In genomic region chr19:53951436-53951835, GRCh38 we compare ENCODE assay signal across 18 cellular contexts. TPM values are rescaled to one million over a fixed set of nuclear protein-coding genes. Genes with fewer than 3 reads are reported as not detected.
DNase-seq lines count a peak whose midpoint lies in the region; ATAC-seq, FAIRE-seq and TF ChIP-seq lines count a peak whose summit lies in the region.
"Had no signal": no experiment of that assay in that cellular context is flagged by ENCODE, and none has a peak within 500 bp of the region (broad histone marks: within the 10 kb centered on the region; RNA-seq: fewer than 3 reads in every experiment).

No MANE protein-coding gene starts in this region.

- H3K14ac ChIP-seq in H1 (ENCODE audit: insufficient read length), result no peak overlapping the region

- H2AFZ ChIP-seq in OCI-LY7 (ENCODE audit: low read length) (no peak overlapping the region), H1 (ENCODE audit: low read length) (no peak overlapping the region), hepatocyte (no peak overlapping the region)

- BruUV-seq in OCI-LY7 (replicated peaks; lab: Mats Ljungman, UMichigan), result no TSS peak

- H2BK20ac ChIP-seq in H1 (ENCODE audit: low read length), result peak overlapping the region; percentile 72; the same call in 1 of the 2 replicates

- no peak for TF ChIP-seq EP300 in H1 (IDR thresholded peaks at IDR 0.05; ENCODE audit: borderline replicate concordance in 1 of 2, low read depth in 2 of 2, low read length in 2 of 2)

- H3K56ac ChIP-seq in H1 (replicated peaks; ENCODE audit: insufficient read length, low read depth, low read length), result no peak overlapping the region

- no peak for TF ChIP-seq POLR2A in H1 (IDR thresholded peaks at IDR 0.05; ENCODE audit: control extremely low read depth in 1 of 2, low read depth in 2 of 2, low read length in 2 of 2)

- H3K18ac ChIP-seq in H1 (ENCODE audit: extremely low read depth, low read length), result no peak overlapping the region

- H3K79me1 ChIP-seq in H1 (ENCODE audit: low read depth, low read length), result no peaks in the 10 kb centered on the region

- H3K36me3 ChIP-seq in BLaER1 treated with 17β-estradiol and CSF1 and Interleukin-3, amounts not matched to agents 10 nM and 100 nM, result no peaks in the 10 kb centered on the region
- H3K36me3 ChIP-seq in OCI-LY7 (ENCODE audit: insufficient read depth, low read length), result no peaks in the 10 kb centered on the region
- no peaks in the 10 kb centered on the region; a peak in 1 of 8 replicates for H3K36me3 ChIP-seq in H1 (ENCODE audit: control insufficient read depth in 2 of 4, insufficient read depth in 4 of 4, low read length in 3 of 4)
- no peaks in the 10 kb centered on the region for H3K36me3 ChIP-seq in hepatocyte (replicated peaks; ENCODE audit: insufficient read depth, low read depth)
- H3K36me3 ChIP-seq: BE2C had no signal

- peaks cover 15 to 28% (median 24%) of the 10 kb centered on the region in 10 experiments for H3K4me1 ChIP-seq in BLaER1 treated with 17β-estradiol and CSF1 and Interleukin-3, amounts not matched to agents 10 nM and 100 nM
- H3K4me1 ChIP-seq in OCI-LY7 (ENCODE audit: insufficient read depth, low read length, poor library complexity, severe bottlenecking), result no peaks in the 10 kb centered on the region
- H3K4me1 ChIP-seq in H1 (replicated peaks in 1 of 4; ENCODE audit: control insufficient read depth in 3 of 4, insufficient read depth in 4 of 4, low read length in 3 of 4), result peaks cover 0 to 7% (median 2%) of the 10 kb centered on the region in 4 experiments; a peak in 3 of 7 replicates
- H3K4me1 ChIP-seq in hepatocyte (ENCODE audit: insufficient read depth), result no peaks in the 10 kb centered on the region
- H3K4me1 ChIP-seq: BE2C had no signal

- CTCF ChIA-PET in OCI-LY7 (lab: Charles Lee; ENCODE audit: unreplicated experiment), result no interaction called here
- CTCF ChIA-PET in H1 (lab: Charles Lee; ENCODE audit: partially characterized antibody), result interaction anchor here (1.0 to 3.2 kb wide), 8 partner anchors 10 to 160 kb away, joined by 3 to 14 read pairs (median 6); no protein-coding TSS in a partner anchor

- 81% methylated on average over 11 of the region's 11 CpGs; no CpG with 5 or more reads in 1 of the 2 experiments for WGBS in H1 (ENCODE audit: extremely low coverage in 1 of 2, insufficient coverage in 1 of 2, insufficient read length in 1 of 2, insufficient replicate concordance in 2 of 2, low coverage in 1 of 2, low lambda C conversion rate in 2 of 2, missing lambda C conversion rate in 1 of 2), 2 experiments
- WGBS in hepatocyte (ENCODE audit: low lambda C conversion rate, missing lambda C conversion rate), result 74% methylated on average over 11 of the region's 11 CpGs

- no peak for TF ChIP-seq CTCF in OCI-LY7 (conservative IDR thresholded peaks at IDR 0.05; ENCODE audit: low read length)
- TF ChIP-seq CTCF in H1 (IDR thresholded peaks at IDR 0.05; ENCODE audit: control extremely low read depth in 1 of 3, insufficient read depth in 1 of 3, low read depth in 1 of 3, low read length in 3 of 3), result no peak
- no peak for TF ChIP-seq CTCF in hepatocyte (IDR thresholded peaks at IDR 0.05; ENCODE audit: poor library complexity)

- H2BK5ac ChIP-seq in H1 (ENCODE audit: low read depth, low read length), result no peak overlapping the region

- no peak for TF ChIP-seq RAD21 in H1 (IDR thresholded peaks at IDR 0.05 in 1 of 2, conservative IDR thresholded peaks at IDR 0.05 in 1 of 2; ENCODE audit: low read depth in 2 of 2, low read length in 2 of 2)

- H2BK15ac ChIP-seq in H1 (ENCODE audit: low read length), result peak overlapping the region; percentile 3; the same call in 1 of the 2 replicates

- H2BK12ac ChIP-seq in H1 (ENCODE audit: low read depth, low read length), result peak overlapping the region; percentile 46; the same call in 1 of the 2 replicates

- DNase-seq in A172 (ENCODE audit: low spot score) (peak; percentile 28), OCI-LY7 (ENCODE audit: low spot score) (peak; percentile 22), H1 (ENCODE audit: low read depth in 1 of 2, low spot score in 2 of 2) (no peak), hepatocyte (ENCODE audit: low spot score) (no peak)
- DNase-seq: BE2C, DMS53, KG1 had no signal

- FAIRE-seq in H1 (lab: Jason Lieb, UNC), result no peak
- FAIRE-seq: A204.1, GM12878, GM18507 had no signal

- H3K9me3 ChIP-seq in BLaER1 treated with 17β-estradiol and CSF1 and Interleukin-3, amounts not matched to agents 10 nM and 100 nM (replicated peaks in 1 of 11), result no peaks in the 10 kb centered on the region; a peak in 1 of 22 replicates
- H3K9me3 ChIP-seq in OCI-LY7 (ENCODE audit: low read length) (no peaks in the 10 kb centered on the region), H1 (ENCODE audit: insufficient read depth in 2 of 2, low read depth in 1 of 2, low read length in 1 of 2) (no peaks in the 10 kb centered on the region), hepatocyte (ENCODE audit: low read depth) (no peaks in the 10 kb centered on the region)
- H3K9me3 ChIP-seq: BE2C had no signal

- H4K91ac ChIP-seq in H1 (replicated peaks; ENCODE audit: insufficient read length, low read length), result no peak overlapping the region

- no peak overlapping the region for H2BK120ac ChIP-seq in H1 (replicated peaks; ENCODE audit: low read depth, low read length)

- H3K4me2 ChIP-seq in BLaER1 treated with 17β-estradiol and CSF1 and Interleukin-3, amounts not matched to agents 10 nM and 100 nM, result peak overlapping the region; percentile 53 to 74 (median 66)
- H3K4me2 ChIP-seq in OCI-LY7 (ENCODE audit: low read length), result peak overlapping the region; percentile 23; the same call in 1 of the 2 replicates
- no peak overlapping the region for H3K4me2 ChIP-seq in H1 (ENCODE audit: insufficient read depth in 1 of 2, low read depth in 2 of 2, low read length in 2 of 2)
- H3K4me2 ChIP-seq in hepatocyte, result no peak overlapping the region

- H3K23me2 ChIP-seq in H1 (ENCODE audit: low read depth, low read length), result no peaks in the 10 kb centered on the region

- H3K79me2 ChIP-seq in OCI-LY7 (ENCODE audit: insufficient read depth, low read depth, low read length) (no peaks in the 10 kb centered on the region), H1 (ENCODE audit: control insufficient read depth in 1 of 2, insufficient read depth in 2 of 2, low read length in 2 of 2) (no peaks in the 10 kb centered on the region), hepatocyte (no peaks in the 10 kb centered on the region)

- peaks cover 0 to 8% (median 6%) of the 10 kb centered on the region in 11 experiments; a peak in 16 of 22 replicates for H3K27me3 ChIP-seq in BLaER1 treated with 17β-estradiol and CSF1 and Interleukin-3, amounts not matched to agents 10 nM and 100 nM
- H3K27me3 ChIP-seq in H1 (replicated peaks in 1 of 4; ENCODE audit: control insufficient read depth in 3 of 4, extremely low read depth in 1 of 4, insufficient read depth in 3 of 4, low read length in 3 of 4) (no peaks in the 10 kb centered on the region), hepatocyte (peaks cover 20% of the 10 kb centered on the region)

- H4K5ac ChIP-seq in H1 (ENCODE audit: insufficient read length, low read depth, low read length), result no peak overlapping the region

- POLR2A ChIA-PET in OCI-LY7 (lab: Charles Lee) (no interaction called here), H1 (lab: Charles Lee; ENCODE audit: partially characterized antibody) (interaction anchor here (0.9 to 2.5 kb wide), 9 partner anchors 9 to 83 kb away, joined by 3 to 14 read pairs (median 3); no protein-coding TSS in a partner anchor)

- no peak overlapping the region for H3K4ac ChIP-seq in H1 (replicated peaks; ENCODE audit: insufficient read length, low read depth, low read length)

- ATAC-seq in GM19324 (IDR thresholded peaks at IDR 0.05; ENCODE audit: low FRiP score, unreplicated experiment), result no peak
- no peak for ATAC-seq in HG03565 (IDR thresholded peaks at IDR 0.05; ENCODE audit: unreplicated experiment)
- ATAC-seq in GM21390 (IDR thresholded peaks at IDR 0.05; ENCODE audit: unreplicated experiment), result no peak
- ATAC-seq: GM12878, HCT116 had no signal

- H4K20me1 ChIP-seq in BLaER1 treated with 17β-estradiol and CSF1 and Interleukin-3, amounts not matched to agents 10 nM and 100 nM, result no peaks in the 10 kb centered on the region
- no peaks in the 10 kb centered on the region for H4K20me1 ChIP-seq in OCI-LY7 (ENCODE audit: insufficient read depth, low read length)
- no peaks in the 10 kb centered on the region for H4K20me1 ChIP-seq in H1 (replicated peaks in 1 of 2; ENCODE audit: control insufficient read depth in 1 of 2, insufficient read depth in 2 of 2, low read length in 2 of 2)
- H4K20me1 ChIP-seq in hepatocyte (ENCODE audit: insufficient read depth, poor library complexity, severe bottlenecking), result no peaks in the 10 kb centered on the region

- H3K27ac ChIP-seq in BLaER1 treated with 17β-estradiol and CSF1 and Interleukin-3, amounts not matched to agents 10 nM and 100 nM, result peak overlapping the region in 9 of 11 experiments; percentile 41 to 72 (median 61); a peak in 17 of 22 replicates
- no peak overlapping the region for H3K27ac ChIP-seq in OCI-LY7 (ENCODE audit: low read depth, low read length, poor library complexity, severe bottlenecking)
- no peak overlapping the region for H3K27ac ChIP-seq in H1 (ENCODE audit: low read depth, low read length)
- no peak overlapping the region for H3K27ac ChIP-seq in hepatocyte

- H4K8ac ChIP-seq in H1 (ENCODE audit: extremely low read depth, insufficient read depth, low read length), result no peak overlapping the region

- H3K23ac ChIP-seq in H1 (ENCODE audit: insufficient read length), result no peak overlapping the region

- intact Hi-C loops in OCI-LY7 (cut with micrococcal nuclease; ENCODE audit: unreplicated experiment), result no loop called here

- H3K9ac ChIP-seq in BLaER1 treated with 17β-estradiol and CSF1 and Interleukin-3, amounts not matched to agents 10 nM and 100 nM, result peak overlapping the region in 7 of 11 experiments; percentile 10 to 51 (median 29); a peak in 10 of 22 replicates
- no peak overlapping the region for H3K9ac ChIP-seq in H1 (replicated peaks in 1 of 4; ENCODE audit: extremely low read depth in 1 of 4, low read depth in 3 of 4, low read length in 3 of 4)

- H3K4me3 ChIP-seq in BLaER1 treated with 17β-estradiol and CSF1 and Interleukin-3, amounts not matched to agents 10 nM and 100 nM, result no peak overlapping the region
- H3K4me3 ChIP-seq in OCI-LY7 (ENCODE audit: low read depth, low read length, poor library complexity, severe bottlenecking) (no peak overlapping the region), H1 (ENCODE audit: extremely low read depth in 1 of 4, insufficient read depth in 2 of 4, low read depth in 3 of 4, low read length in 4 of 4) (no peak overlapping the region), hepatocyte (no peak overlapping the region)
- H3K4me3 ChIP-seq: GM12878 had no signal

- H2AK5ac ChIP-seq in H1 (ENCODE audit: low read depth, low read length), result peak overlapping the region; percentile 97; the same call in 1 of the 2 replicates

- H3K9me2 ChIP-seq in OCI-LY7 (ENCODE audit: insufficient read depth, low read length) (no peaks in the 10 kb centered on the region), hepatocyte (replicated peaks; ENCODE audit: insufficient read depth) (no peaks in the 10 kb centered on the region)

RNA-seq across cellular contexts. Expression of gene CACNG8, which starts 11.3 kb away (rescaled TPM):
- 0.43 and 0.72 TPM in 2 replicates for total RNA-seq in A172 (2014; rRNA removed; shearing (Covaris generic))
- not detected in 2 replicates for total RNA-seq in OCI-LY7 (2014; rRNA removed; shearing (Covaris generic))
- total RNA-seq in OCI-LY7 (2022) (not detected in 2 replicates), hepatocyte (0.13 TPM in 1 of 2 replicates, not detected in the other)
- 4.5 and 5.7 TPM in 2 replicates for total RNA-seq in H1 (2021; fragmentation: NEBNext Ultra II Directional; extraction: Animal tissue kit (Norgen Biotek cat#: 25700))
- polyA plus RNA-seq in H1 (2011; rRNA removed) (0.41 and 0.93 TPM in 2 replicates), hepatocyte (0.06 TPM in 1 of 2 replicates, not detected in the other)
- 1.3 TPM for polyA plus RNA-seq in H1 (2011; cell fraction: cytosol; rRNA removed)
- 3.4 TPM for polyA plus RNA-seq in H1 (2011; cell fraction: nucleus; rRNA removed)
- 5.8 to 6.6 TPM (median 6.1 TPM) in 4 replicates for polyA plus RNA-seq in H1 (2012, experiment 1 of 2)
- polyA plus RNA-seq in H1 (2012, experiment 2 of 2), result 0.62 TPM
- 3.2 TPM for polyA plus RNA-seq in H1 (2013, experiment 1 of 2)
- polyA plus RNA-seq in H1 (2013, experiment 2 of 2), result 2.6 TPM
- polyA minus RNA-seq in H1 (2011; rRNA and poly(A)+ RNA removed), result 0.61 and 0.79 TPM in 2 replicates
- polyA minus RNA-seq in H1 (2011; cell fraction: cytosol; rRNA and poly(A)+ RNA removed), result 2.9 TPM
- polyA minus RNA-seq in H1 (2011; cell fraction: nucleus; rRNA and poly(A)+ RNA removed), result 2.9 TPM
- total RNA-seq: GM12878 had no signal
- polyA plus RNA-seq: GM12878, IgD-negative memory B cell had no signal

RNA-seq across cellular contexts. Expression of gene CACNG6, which starts 40.0 kb away (rescaled TPM):
- 6.3 and 7.5 TPM in 2 replicates for total RNA-seq in A172 (2014; rRNA removed; shearing (Covaris generic))
- 4.9 and 5.9 TPM in 2 replicates for total RNA-seq in OCI-LY7 (2014; rRNA removed; shearing (Covaris generic))
- 1.2 and 1.8 TPM in 2 replicates for total RNA-seq in OCI-LY7 (2022)
- 1.2 and 1.4 TPM in 2 replicates for total RNA-seq in H1 (2021; fragmentation: NEBNext Ultra II Directional; extraction: Animal tissue kit (Norgen Biotek cat#: 25700))
- 1.6 and 2.9 TPM in 2 replicates for polyA plus RNA-seq in H1 (2011; rRNA removed)
- polyA plus RNA-seq in H1 (2011; cell fraction: cytosol; rRNA removed), result 1.8 TPM
- 4.3 TPM for polyA plus RNA-seq in H1 (2011; cell fraction: nucleus; rRNA removed)
- polyA plus RNA-seq in H1 (2012, experiment 1 of 2), result 1.1 to 1.9 TPM (median 1.5 TPM) in 4 replicates
- 0.81 TPM for polyA plus RNA-seq in H1 (2012, experiment 2 of 2)
- 2.3 TPM for polyA plus RNA-seq in H1 (2013, experiment 1 of 2)
- polyA plus RNA-seq in H1 (2013, experiment 2 of 2), result 2.1 TPM
- polyA minus RNA-seq in H1 (2011; rRNA and poly(A)+ RNA removed), result 0.22 and 0.25 TPM in 2 replicates
- polyA minus RNA-seq in H1 (2011; cell fraction: cytosol; rRNA and poly(A)+ RNA removed), result not detected
- polyA minus RNA-seq in H1 (2011; cell fraction: nucleus; rRNA and poly(A)+ RNA removed), result 0.80 TPM
- total RNA-seq in hepatocyte, result 0.23 and 0.32 TPM in 2 replicates
- 0.35 TPM in 1 of 2 replicates, not detected in the other for polyA plus RNA-seq in hepatocyte
- total RNA-seq: G401, GM12878 had no signal
- polyA plus RNA-seq: IgD-negative memory B cell had no signal

RNA-seq across cellular contexts. Expression of gene CACNG7, which starts 42.4 kb away (rescaled TPM):
- 0.07 TPM in 1 of 2 replicates, not detected in the other for total RNA-seq in A172 (2014; rRNA removed; shearing (Covaris generic))
- total RNA-seq in OCI-LY7 (2014; rRNA removed; shearing (Covaris generic)), result not detected in 2 replicates
- not detected in 2 replicates for total RNA-seq in OCI-LY7 (2022)
- total RNA-seq in H1 (2021; fragmentation: NEBNext Ultra II Directional; extraction: Animal tissue kit (Norgen Biotek cat#: 25700)), result 28.9 and 29.9 TPM in 2 replicates
- 69.8 and 127 TPM in 2 replicates for polyA plus RNA-seq in H1 (2011; rRNA removed)
- polyA plus RNA-seq in H1 (2011; cell fraction: cytosol; rRNA removed), result 64.4 TPM
- 75.4 TPM for polyA plus RNA-seq in H1 (2011; cell fraction: nucleus; rRNA removed)
- 33.4 to 44.9 TPM (median 40.2 TPM) in 4 replicates for polyA plus RNA-seq in H1 (2012, experiment 1 of 2)
- polyA plus RNA-seq in H1 (2012, experiment 2 of 2), result 33.0 TPM
- polyA plus RNA-seq in H1 (2013, experiment 1 of 2), result 43.8 TPM
- 49.1 TPM for polyA plus RNA-seq in H1 (2013, experiment 2 of 2)
- polyA minus RNA-seq in H1 (2011; rRNA and poly(A)+ RNA removed), result 16.4 and 25.3 TPM in 2 replicates
- polyA minus RNA-seq in H1 (2011; cell fraction: cytosol; rRNA and poly(A)+ RNA removed), result 32.9 TPM
- polyA minus RNA-seq in H1 (2011; cell fraction: nucleus; rRNA and poly(A)+ RNA removed), result 19.4 TPM
- total RNA-seq in hepatocyte, result 0.90 and 1.4 TPM in 2 replicates
- polyA plus RNA-seq in hepatocyte, result 0.12 and 0.31 TPM in 2 replicates
- total RNA-seq: GM12878, H4 had no signal
- polyA plus RNA-seq: GM12878, IgD-negative memory B cell had no signal

Comparison
In these comparisons a context has a peak if more than half of its experiments do, and no peak if none do; other contexts are left out.
1. DNase-seq: peak in A172 (single experiment) and OCI-LY7 (single experiment); none in H1 (0 of 2) and hepatocyte (single experiment).
2. H3K27ac ChIP-seq: peak in BLaER1 treated with 17β-estradiol and CSF1 and Interleukin-3, amounts not matched to agents 10 nM and 100 nM (9 of 11); none in OCI-LY7 (single experiment), H1 (single experiment) and hepatocyte (single experiment).
3. H3K4me2 ChIP-seq: peak in BLaER1 treated with 17β-estradiol and CSF1 and Interleukin-3, amounts not matched to agents 10 nM and 100 nM (11 of 11) and OCI-LY7 (single experiment); none in H1 (0 of 2) and hepatocyte (single experiment).
4. H3K9ac ChIP-seq: peak in BLaER1 treated with 17β-estradiol and CSF1 and Interleukin-3, amounts not matched to agents 10 nM and 100 nM (7 of 11); none in H1 (0 of 4).
5. RNA of gene CACNG7, which starts 42.4 kb away (total RNA-seq): 28.9 to 29.9 TPM in H1; 0.90 to 1.4 TPM in hepatocyte, 0.07 TPM in A172 and not detected in OCI-LY7; every median in the first group is over 10 times any median in the second.